10 cellular contexts compared by ENCODE assay signal in the genomic region with DNA sequence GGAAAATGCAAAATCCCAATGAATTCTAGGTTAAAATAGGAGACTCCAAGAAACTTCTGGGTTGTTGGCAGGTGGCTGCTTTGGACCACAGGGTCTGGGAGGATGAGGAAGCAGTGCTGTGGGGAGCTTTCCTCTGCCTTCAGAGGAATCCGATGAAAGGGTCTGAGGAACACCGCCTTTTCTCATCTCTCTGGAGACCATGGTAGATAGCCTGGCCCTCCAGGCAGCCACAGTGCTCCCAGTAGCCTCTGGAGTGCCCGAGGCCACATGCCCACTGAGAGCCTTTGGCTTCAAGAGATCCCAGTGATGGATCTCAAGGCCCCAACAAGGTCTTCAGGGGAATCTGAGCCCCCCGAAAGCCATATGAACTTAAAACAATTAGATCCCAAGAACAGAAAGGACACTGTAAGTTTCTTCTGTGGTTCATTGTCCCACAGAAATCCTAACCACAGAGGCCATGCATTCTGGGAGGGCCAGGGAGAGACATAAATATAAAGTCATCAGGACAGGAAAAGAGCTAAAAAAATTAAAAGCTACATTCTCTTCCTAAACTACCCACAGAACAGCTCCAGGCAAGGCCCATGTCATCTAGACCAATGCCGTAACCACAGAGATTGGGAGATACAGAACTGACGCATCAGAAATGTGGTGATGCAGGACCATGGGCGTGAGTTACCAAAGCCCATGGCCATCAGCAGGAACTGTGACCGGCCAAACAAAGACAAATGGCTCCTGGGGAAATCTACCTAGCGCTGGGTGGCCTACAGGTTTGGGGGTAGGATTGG. TPM values are rescaled to one million over a fixed set of nuclear protein-coding genes. Genes with fewer than 3 reads are reported as not detected.
DNase-seq lines count a peak whose midpoint lies in the region; ATAC-seq and TF ChIP-seq lines count a peak whose summit lies in the region.
"Had no signal": no experiment of that assay in that cellular context is flagged by ENCODE, and none has a peak within 500 bp of the region (broad histone marks: within the 10 kb centered on the region; RNA-seq: fewer than 3 reads in every experiment).

No MANE protein-coding gene starts in this region.

- peaks cover 73% of the 10 kb centered on the region for H3K4me1 Mint-ChIP-seq in activated T-cell treated with anti-CD3 and anti-CD28 coated beads, Interleukin-2, amount 50 U/mL, for 24 hours (ENCODE audit: low read depth)

- H3K9me3 ChIP-seq in esophagus muscularis mucosa (no peaks in the 10 kb centered on the region), thoracic aorta (no peaks in the 10 kb centered on the region), Karpas-422 (ENCODE audit: low read length) (no peaks in the 10 kb centered on the region)

- H3K36me3 ChIP-seq in esophagus muscularis mucosa (peaks cover 28 to 80% (median 61%) of the 10 kb centered on the region in 4 donors), thoracic aorta (peaks cover 44% of the 10 kb centered on the region), Karpas-422 (ENCODE audit: insufficient read depth, low read length) (no peaks in the 10 kb centered on the region)

- H4K20me1 ChIP-seq in Karpas-422 (ENCODE audit: insufficient read depth, low read depth, low read length), result no peaks in the 10 kb centered on the region

- no peak overlapping the region for H2AFZ ChIP-seq in Karpas-422 (ENCODE audit: low read length)

- H3K4me2 ChIP-seq in Karpas-422 (ENCODE audit: low read depth, low read length, poor library complexity, severe bottlenecking), result no peak overlapping the region

- no peaks in the 10 kb centered on the region for H3K27me3 ChIP-seq in esophagus muscularis mucosa
- no peaks in the 10 kb centered on the region for H3K27me3 ChIP-seq in thoracic aorta (replicated peaks; ENCODE audit: insufficient read depth)
- H3K27me3 ChIP-seq in Karpas-422 (ENCODE audit: low read length), result no peaks in the 10 kb centered on the region

- peaks cover 17 to 45% (median 40%) of the 10 kb centered on the region in 4 donors for H3K4me1 ChIP-seq in esophagus muscularis mucosa
- peaks cover 17 to 29% of the 10 kb centered on the region in 2 donors for H3K4me1 ChIP-seq in thoracic aorta (ENCODE audit: control insufficient read depth in 1 of 2, low read depth in 2 of 2)
- H3K4me1 ChIP-seq in Karpas-422 (ENCODE audit: low read length), result peaks cover 10% of the 10 kb centered on the region

- H3K27ac Mint-ChIP-seq in activated T-cell treated with anti-CD3 and anti-CD28 coated beads, Interleukin-2, amount 50 U/mL, for 24 hours, result peak overlapping the region; percentile 27

- no peak for DNase-seq in activated T-cell treated with anti-CD3 and anti-CD28 coated beads, Interleukin-2, amount 50 U/mL, for 24 hours
- DNase-seq in activated T-cell treated with anti-CD3 and anti-CD28 coated beads, Interleukin-2, amount 50 U/mL, for 48 hours, result no peak
- DNase-seq in T1000 (lab: John Stamatoyannopoulos, UW) (peak; percentile 29), esophagus muscularis mucosa (ENCODE audit: extremely low spot score) (no peak), thoracic aorta (ENCODE audit: low spot score) (no peak), Karpas-422 (no peak)
- DNase-seq in central memory CD4-positive, alpha-beta T cell, result no peak
- DNase-seq: effector CD8-positive, alpha-beta T cell; PC-3 had no signal

- no peaks in the 10 kb centered on the region for H3K9me3 Mint-ChIP-seq in activated T-cell treated with anti-CD3 and anti-CD28 coated beads, Interleukin-2, amount 50 U/mL, for 24 hours

- 82% methylated on average over 9 of the region's 9 CpGs for WGBS in esophagus muscularis mucosa

- H3K9ac ChIP-seq in Karpas-422 (ENCODE audit: low read length), result no peak overlapping the region

- no peaks in the 10 kb centered on the region for H3K27me3 Mint-ChIP-seq in activated T-cell treated with anti-CD3 and anti-CD28 coated beads, Interleukin-2, amount 50 U/mL, for 24 hours

- no peak for TF ChIP-seq POLR2A in esophagus muscularis mucosa (IDR thresholded peaks at IDR 0.05; ENCODE audit: low read depth)

- ATAC-seq in thoracic aorta (ENCODE audit: insufficient number of reproducible peaks, low FRiP score, low read depth) (no peak), HG03139 (IDR thresholded peaks at IDR 0.05; ENCODE audit: unreplicated experiment) (no peak)
- ATAC-seq: PC-3 had no signal

- H3K79me2 ChIP-seq in Karpas-422 (ENCODE audit: low read length), result no peaks in the 10 kb centered on the region

- no peaks in the 10 kb centered on the region for H3K9me2 ChIP-seq in Karpas-422 (replicated peaks; ENCODE audit: insufficient read depth, low read length)

- H3K4me3 ChIP-seq in esophagus muscularis mucosa (no peak overlapping the region), thoracic aorta (no peak overlapping the region), Karpas-422 (ENCODE audit: low read length) (no peak overlapping the region)

- H3K4me3 Mint-ChIP-seq in activated T-cell treated with anti-CD3 and anti-CD28 coated beads, Interleukin-2, amount 50 U/mL, for 24 hours, result no peak overlapping the region

- TF ChIP-seq EP300 in esophagus muscularis mucosa (IDR thresholded peaks at IDR 0.05), result no peak

- intact Hi-C loops in esophagus muscularis mucosa (cut with DNase I), result no loop called here

- no peaks in the 10 kb centered on the region for H3K36me3 Mint-ChIP-seq in activated T-cell treated with anti-CD3 and anti-CD28 coated beads, Interleukin-2, amount 50 U/mL, for 24 hours (ENCODE audit: low read depth)

- peak overlapping the region; percentile 2 to 93 (median 62) for H3K27ac ChIP-seq in esophagus muscularis mucosa (replicated peaks in 1 of 4)
- H3K27ac ChIP-seq in thoracic aorta, result peak overlapping the region; percentile 18 to 20
- no peak overlapping the region for H3K27ac ChIP-seq in Karpas-422 (ENCODE audit: low read length)

- TF ChIP-seq CTCF in esophagus muscularis mucosa (IDR thresholded peaks at IDR 0.05) (no peak), thoracic aorta (IDR thresholded peaks at IDR 0.05) (no peak)

RNA-seq across cellular contexts. Expression of a gene that starts 24.3 kb away (rescaled TPM):
- total RNA-seq in esophagus muscularis mucosa, result 10 to 100 TPM; 26.3 to 35.2 (median 30.0) TPM
- total RNA-seq in thoracic aorta, result 10 to 100 TPM; 41.7 to 55.5 TPM
- total RNA-seq in Karpas-422 (2014; rRNA removed; shearing (Covaris generic); ENCODE audit: low replicate concordance), result 6.9 and 8.6 TPM in 2 replicates

RNA-seq across cellular contexts. Expression of a gene that starts 26.8 kb away (rescaled TPM):
- total RNA-seq in esophagus muscularis mucosa (10 to 100 TPM; 18.1 to 28.2 (median 24.2) TPM), thoracic aorta (10 to 100 TPM; 23.4 to 39.8 TPM)
- total RNA-seq in Karpas-422 (2014; rRNA removed; shearing (Covaris generic); ENCODE audit: low replicate concordance), result 61.3 and 76.0 TPM in 2 replicates

RNA-seq across cellular contexts. Expression of a gene that starts 40.7 kb away (rescaled TPM):
- total RNA-seq in esophagus muscularis mucosa, result 1 to 10 TPM in 3 of 4 donors, not detected in 1; 1.4 to 2.0 (median 1.7) TPM
- 1 to 10 TPM in 1 of 2 donors, under 1 TPM in 1; 0.81 to 7.5 TPM for total RNA-seq in thoracic aorta
- total RNA-seq in Karpas-422 (2014; rRNA removed; shearing (Covaris generic); ENCODE audit: low replicate concordance), result 0.61 and 5.8 TPM in 2 replicates

RNA-seq across cellular contexts. Expression of a gene that starts 53.7 kb away (rescaled TPM):
- total RNA-seq in esophagus muscularis mucosa (1 to 10 TPM in 1 of 4 donors, not detected in 3; 1.8 TPM), thoracic aorta (1 to 10 TPM in 1 of 2 donors, not detected in 1; 1.7 TPM)
- total RNA-seq in Karpas-422 (2014; rRNA removed; shearing (Covaris generic); ENCODE audit: low replicate concordance), result not detected in 2 replicates
- total RNA-seq: PC-3 had no signal
